In the genomic region with DNA sequence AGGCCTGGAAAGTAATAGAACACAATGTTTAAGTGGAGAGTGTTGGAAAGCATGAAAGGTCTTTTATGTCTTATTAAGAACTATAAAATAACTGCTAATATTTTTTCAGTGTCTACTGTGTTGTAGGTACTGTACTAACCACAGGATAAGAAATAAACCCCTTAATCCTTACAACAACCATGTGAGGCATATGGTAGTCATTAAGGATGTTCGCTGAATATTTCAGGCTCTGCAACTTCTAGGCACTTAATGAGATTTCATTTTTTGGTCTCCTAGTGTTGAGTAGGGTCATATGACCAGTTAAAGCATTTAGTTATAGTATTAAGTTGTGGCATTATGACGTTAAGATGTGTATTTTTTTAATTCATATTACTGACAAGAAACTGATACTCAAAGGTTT, we compare ENCODE assay signal across 23 cellular contexts.
"Had no signal": no experiment of that assay in that cellular context is flagged by ENCODE, and none has a peak within 500 bp of the region (broad histone marks: within the 10 kb centered on the region; RNA-seq: fewer than 3 reads in every experiment).

No MANE protein-coding gene starts in this region.

- H3K9me3 Mint-ChIP-seq: naive B cell, nephron progenitor cell, type B pancreatic cell had no signal

- H3K4me2 ChIP-seq: hepatocyte had no signal

- H3K4me1 Mint-ChIP-seq: naive B cell, nephron progenitor cell had no signal

- H3K36me3 Mint-ChIP-seq: naive B cell, type B pancreatic cell had no signal

- H3K4me3 Mint-ChIP-seq: naive B cell, nephron progenitor cell, type B pancreatic cell had no signal

- H3K36me3 ChIP-seq: esophagus muscularis mucosa, neutrophil, right atrium auricular region, sigmoid colon, suprapubic skin, thyroid gland had no signal

- DNase-seq: dorsolateral prefrontal cortex; effector CD8-positive, alpha-beta T cell; foreskin melanocyte; head of caudate nucleus; left colon; left ventricle myocardium superior; mesendoderm; naive B cell; nephron progenitor cell; posterior cingulate gyrus; sigmoid colon; stimulated activated CD4-positive, alpha-beta T cell treated with anti-CD3 and anti-CD28 coated beads, Interleukin-12 subunit alpha, Interleukin-12 subunit beta, amount 100 ng/mL, for 4 hours; stimulated activated naive CD8-positive, alpha-beta T cell treated with anti-CD3 and anti-CD28 coated beads, Interleukin-15, Interleukin-2, amounts not matched to agents 100 U/mL and 50 U/mL, for 24 hours; thyroid gland had no signal

- H3K4me3 ChIP-seq: coronary artery, dorsolateral prefrontal cortex, esophagus muscularis mucosa, hepatocyte, lung, right atrium auricular region, sigmoid colon, skin epidermis, suprapubic skin, thyroid gland had no signal

- H3K4me1 ChIP-seq: esophagus muscularis mucosa, right atrium auricular region, sigmoid colon, suprapubic skin, thyroid gland had no signal

- H3K27me3 ChIP-seq: esophagus muscularis mucosa, right atrium auricular region, sigmoid colon, suprapubic skin, thyroid gland had no signal

- H3K9me3 ChIP-seq: esophagus muscularis mucosa, neutrophil, right atrium auricular region, sigmoid colon, suprapubic skin, thyroid gland had no signal

- H3K27ac Mint-ChIP-seq: naive B cell, nephron progenitor cell, type B pancreatic cell had no signal

- H3K79me2 ChIP-seq: hepatocyte had no signal

- H2AFZ ChIP-seq: hepatocyte had no signal

- H3K27ac ChIP-seq: coronary artery, dorsolateral prefrontal cortex, esophagus muscularis mucosa, hepatocyte, neutrophil, right atrium auricular region, sigmoid colon, skin epidermis, suprapubic skin, thyroid gland had no signal

- ATAC-seq: left colon; left ventricle myocardium superior; stimulated activated naive CD8-positive, alpha-beta T cell treated with anti-CD3 and anti-CD28 coated beads, Interleukin-15, Interleukin-2, amounts not matched to agents 100 U/mL and 50 U/mL, for 24 hours had no signal
